19 cellular contexts compared by ENCODE assay signal in genomic region chr6:140134224-140134623, GRCh38.
DNase-seq lines count a peak whose midpoint lies in the region; TF ChIP-seq lines count a peak whose summit lies in the region.
"Had no signal": no experiment of that assay in that cellular context is flagged by ENCODE, and none has a peak within 500 bp of the region (broad histone marks: within the 10 kb centered on the region; RNA-seq: fewer than 3 reads in every experiment).

No MANE protein-coding gene starts in this region.

- no peak overlapping the region for H3K4me2 ChIP-seq in SU-DHL-6 (ENCODE audit: low read depth, low read length, poor library complexity, severe bottlenecking)
- H3K4me2 ChIP-seq: BLaER1 treated with 17β-estradiol and CSF1 and Interleukin-3, amounts not matched to agents 10 nM and 100 nM; SK-N-SH had no signal

- no peak for TF ChIP-seq CTCF in SU-DHL-6 (IDR thresholded peaks at IDR 0.05; ENCODE audit: insufficient read depth, low read length, poor library complexity, severe bottlenecking)

- H3K79me2 ChIP-seq in SU-DHL-6 (ENCODE audit: insufficient read depth, low read length), result no peaks in the 10 kb centered on the region

- H2AFZ ChIP-seq in SU-DHL-6 (ENCODE audit: low read depth, low read length, severe bottlenecking), result peak overlapping the region; percentile 1

- no peaks in the 10 kb centered on the region; the same call in 1 of the 2 replicates for H3K9me3 ChIP-seq in SU-DHL-6 (ENCODE audit: insufficient read depth, low read length)

- no peaks in the 10 kb centered on the region for H3F3A ChIP-seq in SU-DHL-6 (ENCODE audit: insufficient read depth)

- no peaks in the 10 kb centered on the region for H4K20me1 ChIP-seq in SU-DHL-6 (ENCODE audit: low read depth, low read length)
- H4K20me1 ChIP-seq: BLaER1 treated with 17β-estradiol and CSF1 and Interleukin-3, amounts not matched to agents 10 nM and 100 nM had no signal

- H3K27ac ChIP-seq in SU-DHL-6 (ENCODE audit: low read depth, low read length), result no peak overlapping the region
- H3K27ac ChIP-seq: BLaER1 treated with 17β-estradiol and CSF1 and Interleukin-3, amounts not matched to agents 10 nM and 100 nM had no signal

- in situ Hi-C loops in G401 (cut with HindIII; ENCODE audit: low sequenced_read_pairs), result no loop called here

- H3K27me3 ChIP-seq in SU-DHL-6 (ENCODE audit: low read length), result no peaks in the 10 kb centered on the region
- H3K27me3 ChIP-seq: BLaER1 treated with 17β-estradiol and CSF1 and Interleukin-3, amounts not matched to agents 10 nM and 100 nM had no signal

- no peaks in the 10 kb centered on the region for H3K9me2 ChIP-seq in SU-DHL-6 (replicated peaks; ENCODE audit: insufficient read depth, low read length)
- H3K9me2 ChIP-seq: SK-N-SH had no signal

- H3K36me3 ChIP-seq in SU-DHL-6 (ENCODE audit: low read length), result no peaks in the 10 kb centered on the region
- H3K36me3 ChIP-seq: BLaER1 treated with 17β-estradiol and CSF1 and Interleukin-3, amounts not matched to agents 10 nM and 100 nM had no signal

- H3K4me3 ChIP-seq in SU-DHL-6 (ENCODE audit: insufficient read depth, low read length, poor library complexity, severe bottlenecking), result no peak overlapping the region
- H3K4me3 ChIP-seq: BLaER1 treated with 17β-estradiol and CSF1 and Interleukin-3, amounts not matched to agents 10 nM and 100 nM had no signal

- DNase-seq in G401 (ENCODE audit: low spot score), result peak; percentile 75
- DNase-seq in fibroblast of peridontal ligament (ENCODE audit: extremely low read depth), result peak; percentile 32
- DNase-seq in UCSD-AML1 (lab: John Stamatoyannopoulos, UW; ENCODE audit: unreplicated experiment), result no peak
- DNase-seq in NAMALWA (ENCODE audit: low spot score), result no peak
- no peak for DNase-seq in activated CD4-positive, alpha-beta T cell treated with anti-CD3 and anti-CD28 coated beads, Interleukin-2, amount 50 U/mL, for 4 hours
- no peak for DNase-seq in NCI-H2029 (lab: John Stamatoyannopoulos, UW)
- DNase-seq: Calu3; CD4-positive, alpha-beta memory T cell; Karpas-422; NCI-H1048; NCI-H1417 treated with DMSO at 0.1 percent for 48 hours; NCI-H187; NCI-H2107; NCI-H510A treated with DMSO at 0.1 percent for 48 hours; NCI-H748 treated with DMSO at 0.1 percent for 48 hours; SIG-M5; SK-N-SH had no signal

- H3K9ac ChIP-seq in SU-DHL-6 (ENCODE audit: low read length), result no peak overlapping the region
- H3K9ac ChIP-seq: BLaER1 treated with 17β-estradiol and CSF1 and Interleukin-3, amounts not matched to agents 10 nM and 100 nM; SK-N-SH had no signal

Comparison
In these comparisons a context has a peak if more than half of its experiments do, and no peak if none do; other contexts are left out.
1. DNase-seq: peak in G401 (single experiment) and fibroblast of peridontal ligament (single experiment); none in UCSD-AML1 (single experiment), NAMALWA (single experiment), activated CD4-positive, alpha-beta T cell treated with anti-CD3 and anti-CD28 coated beads, Interleukin-2, amount 50 U/mL, for 4 hours (0 of 2) and NCI-H2029 (single experiment).